In genomic region chr10:85429126-85429525, GRCh38 we compare ENCODE assay signal across 23 cellular contexts.
DNase-seq lines count a peak whose midpoint lies in the region; ATAC-seq, FAIRE-seq and TF ChIP-seq lines count a peak whose summit lies in the region.
"Had no signal": no experiment of that assay in that cellular context is flagged by ENCODE, and none has a peak within 500 bp of the region (broad histone marks: within the 10 kb centered on the region; RNA-seq: fewer than 3 reads in every experiment).

No MANE protein-coding gene starts in this region.

- H3K4me2 ChIP-seq in H1 (ENCODE audit: insufficient read depth in 1 of 2, low read depth in 2 of 2, low read length in 2 of 2): no peak overlapping the region
- H3K4me2 ChIP-seq: A549; BLaER1 treated with 17β-estradiol and CSF1 and Interleukin-3, amounts not matched to agents 10 nM and 100 nM had no signal

- H2AFZ ChIP-seq in H1 (ENCODE audit: low read length): no peak overlapping the region

- no peaks in the 10 kb centered on the region for H3K9me3 Mint-ChIP-seq in MCF 10A (ENCODE audit: unreplicated experiment)
- peaks cover 3 to 10% of the 10 kb centered on the region in 2 donors for H3K9me3 Mint-ChIP-seq in natural killer cell
- H3K9me3 Mint-ChIP-seq: CD4-positive, alpha-beta T cell; CD8-positive, alpha-beta T cell had no signal

- no peak overlapping the region for H2AK5ac ChIP-seq in H1 (ENCODE audit: low read depth, low read length)

- H4K20me1 ChIP-seq in H1 (replicated peaks in 1 of 2; ENCODE audit: control insufficient read depth in 1 of 2, insufficient read depth in 2 of 2, low read length in 2 of 2): no peaks in the 10 kb centered on the region
- H4K20me1 ChIP-seq: BLaER1 treated with 17β-estradiol and CSF1 and Interleukin-3, amounts not matched to agents 10 nM and 100 nM had no signal

- H2BK120ac ChIP-seq in H1 (replicated peaks; ENCODE audit: low read depth, low read length): no peak overlapping the region

- H3K4me3 ChIP-seq in breast epithelium: no peak overlapping the region
- no peak overlapping the region for H3K4me3 ChIP-seq in H1 (ENCODE audit: extremely low read depth in 1 of 4, insufficient read depth in 2 of 4, low read depth in 3 of 4, low read length in 4 of 4)
- H3K4me3 ChIP-seq: A549; BLaER1 treated with 17β-estradiol and CSF1 and Interleukin-3, amounts not matched to agents 10 nM and 100 nM had no signal

- no peak for TF ChIP-seq EP300 in H1 (IDR thresholded peaks at IDR 0.05; ENCODE audit: borderline replicate concordance in 1 of 2, low read depth in 2 of 2, low read length in 2 of 2)

- H2BK12ac ChIP-seq in H1 (ENCODE audit: low read depth, low read length): no peak overlapping the region

- H3K4me1 ChIP-seq in breast epithelium (no peaks in the 10 kb centered on the region), H1 (replicated peaks in 1 of 4; ENCODE audit: control insufficient read depth in 3 of 4, insufficient read depth in 4 of 4, low read length in 3 of 4) (no peaks in the 10 kb centered on the region), foreskin keratinocyte (no peaks in the 10 kb centered on the region)
- H3K4me1 ChIP-seq: A549; BLaER1 treated with 17β-estradiol and CSF1 and Interleukin-3, amounts not matched to agents 10 nM and 100 nM; Caco-2 had no signal

- H3K27ac ChIP-seq in breast epithelium (no peak overlapping the region), H1 (ENCODE audit: low read depth, low read length) (no peak overlapping the region), foreskin keratinocyte (no peak overlapping the region)
- H3K27ac ChIP-seq: 22Rv1; A549; BLaER1 treated with 17β-estradiol and CSF1 and Interleukin-3, amounts not matched to agents 10 nM and 100 nM; C4-2B had no signal

- no peak overlapping the region for H2BK15ac ChIP-seq in H1 (ENCODE audit: low read length)

- H3K27me3 Mint-ChIP-seq in MCF 10A (ENCODE audit: insufficient read depth, unreplicated experiment): no peaks in the 10 kb centered on the region
- no peaks in the 10 kb centered on the region for H3K27me3 Mint-ChIP-seq in natural killer cell (ENCODE audit: low read depth in 2 of 2)
- H3K27me3 Mint-ChIP-seq: B cell; CD4-positive, alpha-beta T cell had no signal

- H3K36me3 Mint-ChIP-seq in MCF 10A (ENCODE audit: insufficient read depth, unreplicated experiment): no peaks in the 10 kb centered on the region
- no peaks in the 10 kb centered on the region for H3K36me3 Mint-ChIP-seq in natural killer cell
- H3K36me3 Mint-ChIP-seq: CD8-positive, alpha-beta T cell had no signal

- no peaks in the 10 kb centered on the region for H3K23me2 ChIP-seq in H1 (ENCODE audit: low read depth, low read length)

- H3K36me3 ChIP-seq in breast epithelium: no peaks in the 10 kb centered on the region
- H3K36me3 ChIP-seq in H1 (ENCODE audit: control insufficient read depth in 2 of 4, insufficient read depth in 4 of 4, low read length in 3 of 4): no peaks in the 10 kb centered on the region
- H3K36me3 ChIP-seq: BLaER1 treated with 17β-estradiol and CSF1 and Interleukin-3, amounts not matched to agents 10 nM and 100 nM had no signal

- H3K4me3 Mint-ChIP-seq in MCF 10A (ENCODE audit: unreplicated experiment) (no peak overlapping the region), natural killer cell (no peak overlapping the region)
- H3K4me3 Mint-ChIP-seq: B cell; CD4-positive, alpha-beta T cell; CD8-positive, alpha-beta T cell had no signal

- TF ChIP-seq CTCF in MCF 10A (IDR thresholded peaks at IDR 0.05; ENCODE audit: unreplicated experiment) (no peak), breast epithelium (IDR thresholded peaks at IDR 0.05) (no peak), H1 (IDR thresholded peaks at IDR 0.05; ENCODE audit: control extremely low read depth in 1 of 3, insufficient read depth in 1 of 3, low read depth in 1 of 3, low read length in 3 of 3) (no peak), foreskin keratinocyte (conservative IDR thresholded peaks at IDR 0.05) (no peak), natural killer cell (IDR thresholded peaks at IDR 0.05) (no peak)

- no peak overlapping the region for H4K91ac ChIP-seq in H1 (replicated peaks; ENCODE audit: insufficient read length, low read length)

- no peak overlapping the region for H4K5ac ChIP-seq in H1 (ENCODE audit: insufficient read length, low read depth, low read length)

- no peak overlapping the region for H2BK20ac ChIP-seq in H1 (ENCODE audit: low read length)

- TF ChIP-seq POLR2A in breast epithelium (IDR thresholded peaks at IDR 0.05) (no peak), H1 (IDR thresholded peaks at IDR 0.05; ENCODE audit: control extremely low read depth in 1 of 2, low read depth in 2 of 2, low read length in 2 of 2) (no peak)

- intact Hi-C loops in MCF 10A (cut with micrococcal nuclease) (no loop called here), breast epithelium (cut with DNase I; ENCODE audit: low total_unique reads) (no loop called here), natural killer cell (cut with micrococcal nuclease) (no loop called here)

- H3K18ac ChIP-seq in H1 (ENCODE audit: extremely low read depth, low read length): no peak overlapping the region

- H3K56ac ChIP-seq in H1 (replicated peaks; ENCODE audit: insufficient read length, low read depth, low read length): no peak overlapping the region

- CTCF ChIA-PET in MCF 10A (lab: Yijun Ruan, JAX) (no interaction called here), H1 (lab: Charles Lee; ENCODE audit: partially characterized antibody) (interaction anchor here (0.7 kb wide), 1 partner anchor 20 kb away, joined by 3 read pairs; no protein-coding TSS in a partner anchor)

- no peaks in the 10 kb centered on the region for H3K79me1 ChIP-seq in H1 (ENCODE audit: low read depth, low read length)

- no peak for FAIRE-seq in H1 (lab: Jason Lieb, UNC)
- FAIRE-seq: A549, D721Med, G401.6, GM12891, GM19239 had no signal

- no peak overlapping the region for H2BK5ac ChIP-seq in H1 (ENCODE audit: low read depth, low read length)

- H3K27me3 ChIP-seq in breast epithelium (no peaks in the 10 kb centered on the region), H1 (replicated peaks in 1 of 4; ENCODE audit: control insufficient read depth in 3 of 4, extremely low read depth in 1 of 4, insufficient read depth in 3 of 4, low read length in 3 of 4) (no peaks in the 10 kb centered on the region), foreskin keratinocyte (no peaks in the 10 kb centered on the region)
- H3K27me3 ChIP-seq: BLaER1 treated with 17β-estradiol and CSF1 and Interleukin-3, amounts not matched to agents 10 nM and 100 nM had no signal

- H3K14ac ChIP-seq in H1 (ENCODE audit: insufficient read length): no peak overlapping the region

- BruUV-seq in MCF 10A (replicated peaks; lab: Mats Ljungman, UMichigan): no TSS peak

- H3K27ac Mint-ChIP-seq in MCF 10A (ENCODE audit: low read depth, unreplicated experiment): no peak overlapping the region
- H3K27ac Mint-ChIP-seq in natural killer cell: no peak overlapping the region
- H3K27ac Mint-ChIP-seq: B cell; CD4-positive, alpha-beta T cell; CD8-positive, alpha-beta T cell had no signal

- no peak overlapping the region for H3K9ac ChIP-seq in H1 (replicated peaks in 1 of 4; ENCODE audit: extremely low read depth in 1 of 4, low read depth in 3 of 4, low read length in 3 of 4)
- H3K9ac ChIP-seq: BLaER1 treated with 17β-estradiol and CSF1 and Interleukin-3, amounts not matched to agents 10 nM and 100 nM had no signal

- no peak for TF ChIP-seq RAD21 in H1 (IDR thresholded peaks at IDR 0.05 in 1 of 2, conservative IDR thresholded peaks at IDR 0.05 in 1 of 2; ENCODE audit: low read depth in 2 of 2, low read length in 2 of 2)

- WGBS in H1 (ENCODE audit: extremely low coverage in 1 of 2, insufficient coverage in 1 of 2, insufficient read length in 1 of 2, insufficient replicate concordance in 2 of 2, low coverage in 1 of 2, low lambda C conversion rate in 2 of 2, missing lambda C conversion rate in 1 of 2), 2 experiments: 95% methylated on average over 3 of the region's 3 CpGs; no CpG with 5 or more reads in 1 of the 2 experiments

- ATAC-seq in foreskin keratinocyte (peak; percentile 26), GM19463 (IDR thresholded peaks at IDR 0.05; ENCODE audit: unreplicated experiment) (no peak), natural killer cell (no peak)
- ATAC-seq: A549; CD8-positive, alpha-beta T cell had no signal

- DNase-seq in MCF 10A (ENCODE audit: unreplicated experiment): peak; percentile 13
- no peak for DNase-seq in breast epithelium (ENCODE audit: low spot score in 2 of 2)
- no peak for DNase-seq in H1 (ENCODE audit: low read depth in 1 of 2, low spot score in 2 of 2)
- DNase-seq in foreskin keratinocyte: peak; percentile 40 to 58
- no peak for DNase-seq in natural killer cell
- no peak for DNase-seq in dermis blood vessel endothelial cell
- DNase-seq: AML-193; Caco-2; Calu3; CD4-positive, alpha-beta T cell; CD8-positive, alpha-beta T cell; DMS79 treated with DMSO at 0.1 percent for 48 hours; GF-D8 had no signal

- H3K79me2 ChIP-seq in H1 (ENCODE audit: control insufficient read depth in 1 of 2, insufficient read depth in 2 of 2, low read length in 2 of 2): no peaks in the 10 kb centered on the region

- H3K9me3 ChIP-seq in breast epithelium (no peaks in the 10 kb centered on the region), H1 (ENCODE audit: insufficient read depth in 2 of 2, low read depth in 1 of 2, low read length in 1 of 2) (no peaks in the 10 kb centered on the region)
- H3K9me3 ChIP-seq: A549; BLaER1 treated with 17β-estradiol and CSF1 and Interleukin-3, amounts not matched to agents 10 nM and 100 nM; Caco-2 had no signal

- POLR2A ChIA-PET in MCF 10A (lab: Yijun Ruan, JAX): no interaction called here
- POLR2A ChIA-PET in H1 (lab: Charles Lee; ENCODE audit: partially characterized antibody): no interaction called here

- H3K23ac ChIP-seq in H1 (ENCODE audit: insufficient read length): no peak overlapping the region

- no peak overlapping the region for H3K4ac ChIP-seq in H1 (replicated peaks; ENCODE audit: insufficient read length, low read depth, low read length)

- H3K4me1 Mint-ChIP-seq in MCF 10A (ENCODE audit: insufficient read depth, unreplicated experiment) (no peaks in the 10 kb centered on the region), natural killer cell (no peaks in the 10 kb centered on the region)
- H3K4me1 Mint-ChIP-seq: B cell had no signal

- peak overlapping the region; percentile 57; the same call in 1 of the 2 replicates for H4K8ac ChIP-seq in H1 (ENCODE audit: extremely low read depth, insufficient read depth, low read length)

TF ChIP-seq in H1, 55 proteins besides CTCF, POLR2A, EP300 and RAD21 (continues in another document):
- TF ChIP-seq SIN3A (conservative IDR thresholded peaks at IDR 0.05 in 1 of 2, IDR thresholded peaks at IDR 0.05 in 1 of 2; ENCODE audit: low read depth in 1 of 2, low read length in 2 of 2) (no peak), GABPA (IDR thresholded peaks at IDR 0.05; ENCODE audit: borderline replicate concordance, insufficient read depth, low read length) (no peak), JUN (IDR thresholded peaks at IDR 0.05; ENCODE audit: low read depth, low read length) (no peak), RFX5 (IDR thresholded peaks at IDR 0.05; ENCODE audit: borderline replicate concordance, low read depth, low read length) (no peak)

Comparison
In these comparisons a context has a peak if more than half of its experiments do, and no peak if none do; other contexts are left out.
1. DNase-seq: peak in MCF 10A (single experiment) and foreskin keratinocyte (2 of 2); none in breast epithelium (0 of 2), H1 (0 of 2), natural killer cell (single experiment) and dermis blood vessel endothelial cell (single experiment).